Comparison of ENCODE assay signal across 30 cellular contexts in genomic region chr11:76197941-76198640, GRCh38. TPM values are rescaled to one million over a fixed set of nuclear protein-coding genes. Genes with fewer than 3 reads are reported as not detected.
"Had no signal": no experiment of that assay in that cellular context is flagged by ENCODE, and none has a peak within 500 bp of the region (broad histone marks: within the 10 kb centered on the region; RNA-seq: fewer than 3 reads in every experiment).

No MANE protein-coding gene starts in this region.

- H2AFZ ChIP-seq: neural progenitor cell had no signal

- H3K4me3 ChIP-seq: mucosa of descending colon, neural progenitor cell, ovary, prostate gland, right atrium auricular region, smooth muscle cell, thoracic aorta, transverse colon, vagina had no signal

- H3K27me3 ChIP-seq: ovary, right atrium auricular region, transverse colon, vagina had no signal

- H3K4me2 ChIP-seq: neural progenitor cell, smooth muscle cell had no signal

- H3K4me1 ChIP-seq: neural progenitor cell, prostate gland, right atrium auricular region, transverse colon, vagina had no signal

- H3K9me3 ChIP-seq: mucosa of descending colon, ovary, prostate gland, right atrium auricular region, thoracic aorta, transverse colon, vagina had no signal

- H3K4me3 Mint-ChIP-seq: effector memory CD8-positive, alpha-beta T cell; immature natural killer cell; mesothelial cell of epicardium; naive B cell; natural killer cell treated with Interleukin-12 subunit alpha and Interleukin-12 subunit beta and Interleukin-15 and Interleukin-18, amount 100 ng/mL, for 72 hours; neural progenitor cell had no signal

- H3K9ac ChIP-seq: neural progenitor cell had no signal

- H3K4me1 Mint-ChIP-seq: naive B cell had no signal

- H3K27me3 Mint-ChIP-seq: natural killer cell treated with Interleukin-12 subunit alpha and Interleukin-12 subunit beta and Interleukin-15 and Interleukin-18, amount 100 ng/mL, for 72 hours had no signal

- H3K27ac ChIP-seq: neural progenitor cell, ovary, prostate gland, right atrium auricular region, thoracic aorta, transverse colon, vagina had no signal

- H3K36me3 Mint-ChIP-seq: immature natural killer cell; naive B cell; natural killer cell treated with Interleukin-12 subunit alpha and Interleukin-12 subunit beta and Interleukin-15 and Interleukin-18, amount 100 ng/mL, for 72 hours; neural progenitor cell had no signal

- DNase-seq: cerebellar nuclear complex; cortex of kidney; effector memory CD8-positive, alpha-beta T cell; hypothalamus; immature natural killer cell; islet precursor cell; kidney glomerular epithelial cell; mesenchymal stem cell; naive B cell; nucleus accumbens; ovary; stimulated activated CD4-positive, alpha-beta T cell treated with anti-CD3 and anti-CD28 coated beads, Interleukin-12 subunit alpha, Interleukin-12 subunit beta, amount 100 ng/mL, for 4 hours; stimulated activated CD4-positive, alpha-beta T cell treated with anti-CD3 and anti-CD28 coated beads, Interleukin-1b, Interleukin-23, amount 100 ng/mL, for 48 hours; stimulated activated CD4-positive, alpha-beta T cell treated with anti-CD3 and anti-CD28 coated beads, Interleukin-4, amount 100 ng/mL, for 1 hour; stimulated activated CD8-positive, alpha-beta memory T cell treated with anti-CD3 and anti-CD28 coated beads, Interleukin-4, amount 100 ng/mL, for 48 hours; stimulated activated naive CD8-positive, alpha-beta T cell treated with anti-CD3 and anti-CD28 coated beads, Interleukin-15, Interleukin-2, amounts not matched to agents 100 U/mL and 50 U/mL, for 24 hours; substantia nigra; transverse colon had no signal

- ATAC-seq: effector memory CD8-positive, alpha-beta T cell; mucosa of descending colon; natural killer cell treated with Interleukin-12 subunit alpha and Interleukin-12 subunit beta and Interleukin-15 and Interleukin-18, amount 100 ng/mL, for 72 hours; sciatic nerve; stimulated activated naive CD8-positive, alpha-beta T cell treated with anti-CD3 and anti-CD28 coated beads, Interleukin-15, Interleukin-2, amounts not matched to agents 100 U/mL and 50 U/mL, for 24 hours had no signal

- H3K9me3 Mint-ChIP-seq: effector memory CD8-positive, alpha-beta T cell; immature natural killer cell; mesothelial cell of epicardium; naive B cell; natural killer cell treated with Interleukin-12 subunit alpha and Interleukin-12 subunit beta and Interleukin-15 and Interleukin-18, amount 100 ng/mL, for 72 hours; neural progenitor cell had no signal

- H3K27ac Mint-ChIP-seq: mesothelial cell of epicardium; natural killer cell treated with Interleukin-12 subunit alpha and Interleukin-12 subunit beta and Interleukin-15 and Interleukin-18, amount 100 ng/mL, for 72 hours; neural progenitor cell had no signal

- H3K36me3 ChIP-seq: neural progenitor cell, ovary, prostate gland, right atrium auricular region, thoracic aorta, transverse colon, vagina had no signal

RNA-seq across cellular contexts. Expression of gene WNT11, which starts 8.2 kb away (rescaled TPM):
- total RNA-seq: dermis microvascular lymphatic vessel endothelial cell, fibroblast of villous mesenchyme had no signal
